ENCODE assay signal across 1 cellular context in genomic region chr20:13422637-13423036, GRCh38.
A peak's percentile ranks its signal among the peaks of the same experiment; 100 is the strongest.
TF ChIP-seq lines count a peak whose summit lies in the region.

No MANE protein-coding gene starts in this region.

TF ChIP-seq in HepG2, 621 proteins besides CTCF, POLR2A, EP300 and RAD21 (continued from another document and continues in another):
- TF ChIP-seq CREBL2 (CRISPR knock-in tag; IDR thresholded peaks at IDR 0.05; ENCODE audit: borderline replicate concordance) (no peak), NR2F2 (IDR thresholded peaks at IDR 0.05; ENCODE audit: borderline replicate concordance, low read depth) (no peak), ZC3H4 (CRISPR knock-in tag; IDR thresholded peaks at IDR 0.05; ENCODE audit: borderline replicate concordance) (no peak), MEIS2 (CRISPR knock-in tag; IDR thresholded peaks at IDR 0.05) (no peak), ZNF724P (CRISPR knock-in tag; IDR thresholded peaks at IDR 0.05; ENCODE audit: borderline replicate concordance) (no peak), DPF2 (CRISPR knock-in tag; IDR thresholded peaks at IDR 0.05; ENCODE audit: borderline replicate concordance, low read depth) (no peak), ZNF639 (CRISPR knock-in tag; conservative IDR thresholded peaks at IDR 0.05) (no peak), SALL1 (CRISPR knock-in tag; IDR thresholded peaks at IDR 0.05) (no peak; the same call in 1 of the 2 replicates), CHCHD3 (CRISPR knock-in tag; IDR thresholded peaks at IDR 0.05) (no peak), TEAD3 (CRISPR knock-in tag; optimal IDR thresholded peaks at IDR 0.05; ENCODE audit: borderline replicate concordance) (peak; percentile 79), HOMEZ (CRISPR knock-in tag; IDR thresholded peaks at IDR 0.05; ENCODE audit: low read depth) (peak; percentile 45; the same call in 1 of the 2 replicates), MED1 (CRISPR knock-in tag; IDR thresholded peaks at IDR 0.05) (peak; percentile 62; the same call in 1 of the 2 replicates), ZBTB33 (CRISPR knock-in tag; IDR thresholded peaks at IDR 0.05) (no peak), RBM39 (IDR thresholded peaks at IDR 0.05; ENCODE audit: low read depth, low read length, poor library complexity, severe bottlenecking) (no peak), ARNT2 (CRISPR knock-in tag; IDR thresholded peaks at IDR 0.05; ENCODE audit: low read depth) (no peak), FOXA1 (IDR thresholded peaks at IDR 0.05) (no peak), FOXA1 (CRISPR knock-in tag; IDR thresholded peaks at IDR 0.05) (peak; percentile 67), KDM1A (CRISPR knock-in tag; IDR thresholded peaks at IDR 0.05) (no peak), ZBTB21 (CRISPR knock-in tag; IDR thresholded peaks at IDR 0.05) (no peak), HMGA1 (CRISPR knock-in tag; conservative IDR thresholded peaks at IDR 0.05) (no peak), HNRNPL (IDR thresholded peaks at IDR 0.05; ENCODE audit: low read depth, low read length) (no peak), ZNF552 (CRISPR knock-in tag; IDR thresholded peaks at IDR 0.05; ENCODE audit: borderline replicate concordance) (no peak), SOX13 (IDR thresholded peaks at IDR 0.05) (no peak), SOX13 (CRISPR knock-in tag; conservative IDR thresholded peaks at IDR 0.05 in 1 of 2, IDR thresholded peaks at IDR 0.05 in 1 of 2) (peak in 1 of 2 experiments; percentile 36; a peak in 1 of 4 replicates), ZNF431 (CRISPR knock-in tag; IDR thresholded peaks at IDR 0.05; ENCODE audit: borderline replicate concordance, low read depth) (no peak), NFATC3 (CRISPR knock-in tag; IDR thresholded peaks at IDR 0.05) (no peak), ZNF709 (CRISPR knock-in tag; IDR thresholded peaks at IDR 0.05) (no peak), ZFP82 (CRISPR knock-in tag; IDR thresholded peaks at IDR 0.05; ENCODE audit: borderline replicate concordance) (no peak), PRMT3 (CRISPR knock-in tag; IDR thresholded peaks at IDR 0.05; ENCODE audit: borderline replicate concordance, low read depth) (no peak), ZNF3 (CRISPR knock-in tag; IDR thresholded peaks at IDR 0.05) (peak; percentile 86; the same call in 1 of the 2 replicates), ATF4 (CRISPR knock-in tag; IDR thresholded peaks at IDR 0.05) (peak in 1 of 2 experiments; percentile 73; a peak in 2 of 4 replicates), NFIB (CRISPR knock-in tag; IDR thresholded peaks at IDR 0.05; ENCODE audit: borderline replicate concordance) (no peak), PBX2 (CRISPR knock-in tag; IDR thresholded peaks at IDR 0.05) (no peak)
- TF ChIP-seq, protein P1, sequence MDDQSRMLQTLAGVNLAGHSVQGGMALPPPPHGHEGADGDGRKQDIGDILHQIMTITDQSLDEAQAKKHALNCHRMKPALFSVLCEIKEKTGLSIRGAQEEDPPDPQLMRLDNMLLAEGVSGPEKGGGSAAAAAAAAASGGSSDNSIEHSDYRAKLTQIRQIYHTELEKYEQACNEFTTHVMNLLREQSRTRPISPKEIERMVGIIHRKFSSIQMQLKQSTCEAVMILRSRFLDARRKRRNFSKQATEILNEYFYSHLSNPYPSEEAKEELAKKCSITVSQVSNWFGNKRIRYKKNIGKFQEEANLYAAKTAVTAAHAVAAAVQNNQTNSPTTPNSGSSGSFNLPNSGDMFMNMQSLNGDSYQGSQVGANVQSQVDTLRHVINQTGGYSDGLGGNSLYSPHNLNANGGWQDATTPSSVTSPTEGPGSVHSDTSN (CRISPR knock-in tag; IDR thresholded peaks at IDR 0.05; ENCODE audit: borderline replicate concordance), result no peak
- TF ChIP-seq, protein P2, sequence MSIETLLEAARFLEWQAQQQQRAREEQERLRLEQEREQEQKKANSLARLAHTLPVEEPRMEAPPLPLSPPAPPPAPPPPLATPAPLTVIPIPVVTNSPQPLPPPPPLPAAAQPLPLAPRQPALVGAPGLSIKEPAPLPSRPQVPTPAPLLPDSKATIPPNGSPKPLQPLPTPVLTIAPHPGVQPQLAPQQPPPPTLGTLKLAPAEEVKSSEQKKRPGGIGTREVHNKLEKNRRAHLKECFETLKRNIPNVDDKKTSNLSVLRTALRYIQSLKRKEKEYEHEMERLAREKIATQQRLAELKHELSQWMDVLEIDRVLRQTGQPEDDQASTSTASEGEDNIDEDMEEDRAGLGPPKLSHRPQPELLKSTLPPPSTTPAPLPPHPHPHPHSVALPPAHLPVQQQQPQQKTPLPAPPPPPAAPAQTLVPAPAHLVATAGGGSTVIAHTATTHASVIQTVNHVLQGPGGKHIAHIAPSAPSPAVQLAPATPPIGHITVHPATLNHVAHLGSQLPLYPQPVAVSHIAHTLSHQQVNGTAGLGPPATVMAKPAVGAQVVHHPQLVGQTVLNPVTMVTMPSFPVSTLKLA (IDR thresholded peaks at IDR 0.05), result no peak; the same call in 1 of the 2 replicates
- TF ChIP-seq, protein P3, sequence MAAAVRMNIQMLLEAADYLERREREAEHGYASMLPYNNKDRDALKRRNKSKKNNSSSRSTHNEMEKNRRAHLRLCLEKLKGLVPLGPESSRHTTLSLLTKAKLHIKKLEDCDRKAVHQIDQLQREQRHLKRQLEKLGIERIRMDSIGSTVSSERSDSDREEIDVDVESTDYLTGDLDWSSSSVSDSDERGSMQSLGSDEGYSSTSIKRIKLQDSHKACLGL (CRISPR knock-in tag; IDR thresholded peaks at IDR 0.05), result no peak
- TF ChIP-seq, protein P4, sequence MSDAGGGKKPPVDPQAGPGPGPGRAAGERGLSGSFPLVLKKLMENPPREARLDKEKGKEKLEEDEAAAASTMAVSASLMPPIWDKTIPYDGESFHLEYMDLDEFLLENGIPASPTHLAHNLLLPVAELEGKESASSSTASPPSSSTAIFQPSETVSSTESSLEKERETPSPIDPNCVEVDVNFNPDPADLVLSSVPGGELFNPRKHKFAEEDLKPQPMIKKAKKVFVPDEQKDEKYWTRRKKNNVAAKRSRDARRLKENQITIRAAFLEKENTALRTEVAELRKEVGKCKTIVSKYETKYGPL (CRISPR knock-in tag; IDR thresholded peaks at IDR 0.05), result no peak
- TF ChIP-seq, protein P5, sequence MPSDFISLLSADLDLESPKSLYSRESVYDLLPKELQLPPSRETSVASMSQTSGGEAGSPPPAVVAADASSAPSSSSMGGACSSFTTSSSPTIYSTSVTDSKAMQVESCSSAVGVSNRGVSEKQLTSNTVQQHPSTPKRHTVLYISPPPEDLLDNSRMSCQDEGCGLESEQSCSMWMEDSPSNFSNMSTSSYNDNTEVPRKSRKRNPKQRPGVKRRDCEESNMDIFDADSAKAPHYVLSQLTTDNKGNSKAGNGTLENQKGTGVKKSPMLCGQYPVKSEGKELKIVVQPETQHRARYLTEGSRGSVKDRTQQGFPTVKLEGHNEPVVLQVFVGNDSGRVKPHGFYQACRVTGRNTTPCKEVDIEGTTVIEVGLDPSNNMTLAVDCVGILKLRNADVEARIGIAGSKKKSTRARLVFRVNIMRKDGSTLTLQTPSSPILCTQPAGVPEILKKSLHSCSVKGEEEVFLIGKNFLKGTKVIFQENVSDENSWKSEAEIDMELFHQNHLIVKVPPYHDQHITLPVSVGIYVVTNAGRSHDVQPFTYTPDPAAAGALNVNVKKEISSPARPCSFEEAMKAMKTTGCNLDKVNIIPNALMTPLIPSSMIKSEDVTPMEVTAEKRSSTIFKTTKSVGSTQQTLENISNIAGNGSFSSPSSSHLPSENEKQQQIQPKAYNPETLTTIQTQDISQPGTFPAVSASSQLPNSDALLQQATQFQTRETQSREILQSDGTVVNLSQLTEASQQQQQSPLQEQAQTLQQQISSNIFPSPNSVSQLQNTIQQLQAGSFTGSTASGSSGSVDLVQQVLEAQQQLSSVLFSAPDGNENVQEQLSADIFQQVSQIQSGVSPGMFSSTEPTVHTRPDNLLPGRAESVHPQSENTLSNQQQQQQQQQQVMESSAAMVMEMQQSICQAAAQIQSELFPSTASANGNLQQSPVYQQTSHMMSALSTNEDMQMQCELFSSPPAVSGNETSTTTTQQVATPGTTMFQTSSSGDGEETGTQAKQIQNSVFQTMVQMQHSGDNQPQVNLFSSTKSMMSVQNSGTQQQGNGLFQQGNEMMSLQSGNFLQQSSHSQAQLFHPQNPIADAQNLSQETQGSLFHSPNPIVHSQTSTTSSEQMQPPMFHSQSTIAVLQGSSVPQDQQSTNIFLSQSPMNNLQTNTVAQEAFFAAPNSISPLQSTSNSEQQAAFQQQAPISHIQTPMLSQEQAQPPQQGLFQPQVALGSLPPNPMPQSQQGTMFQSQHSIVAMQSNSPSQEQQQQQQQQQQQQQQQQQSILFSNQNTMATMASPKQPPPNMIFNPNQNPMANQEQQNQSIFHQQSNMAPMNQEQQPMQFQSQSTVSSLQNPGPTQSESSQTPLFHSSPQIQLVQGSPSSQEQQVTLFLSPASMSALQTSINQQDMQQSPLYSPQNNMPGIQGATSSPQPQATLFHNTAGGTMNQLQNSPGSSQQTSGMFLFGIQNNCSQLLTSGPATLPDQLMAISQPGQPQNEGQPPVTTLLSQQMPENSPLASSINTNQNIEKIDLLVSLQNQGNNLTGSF (CRISPR knock-in tag; IDR thresholded peaks at IDR 0.05), result no peak
- TF ChIP-seq, protein P6, sequence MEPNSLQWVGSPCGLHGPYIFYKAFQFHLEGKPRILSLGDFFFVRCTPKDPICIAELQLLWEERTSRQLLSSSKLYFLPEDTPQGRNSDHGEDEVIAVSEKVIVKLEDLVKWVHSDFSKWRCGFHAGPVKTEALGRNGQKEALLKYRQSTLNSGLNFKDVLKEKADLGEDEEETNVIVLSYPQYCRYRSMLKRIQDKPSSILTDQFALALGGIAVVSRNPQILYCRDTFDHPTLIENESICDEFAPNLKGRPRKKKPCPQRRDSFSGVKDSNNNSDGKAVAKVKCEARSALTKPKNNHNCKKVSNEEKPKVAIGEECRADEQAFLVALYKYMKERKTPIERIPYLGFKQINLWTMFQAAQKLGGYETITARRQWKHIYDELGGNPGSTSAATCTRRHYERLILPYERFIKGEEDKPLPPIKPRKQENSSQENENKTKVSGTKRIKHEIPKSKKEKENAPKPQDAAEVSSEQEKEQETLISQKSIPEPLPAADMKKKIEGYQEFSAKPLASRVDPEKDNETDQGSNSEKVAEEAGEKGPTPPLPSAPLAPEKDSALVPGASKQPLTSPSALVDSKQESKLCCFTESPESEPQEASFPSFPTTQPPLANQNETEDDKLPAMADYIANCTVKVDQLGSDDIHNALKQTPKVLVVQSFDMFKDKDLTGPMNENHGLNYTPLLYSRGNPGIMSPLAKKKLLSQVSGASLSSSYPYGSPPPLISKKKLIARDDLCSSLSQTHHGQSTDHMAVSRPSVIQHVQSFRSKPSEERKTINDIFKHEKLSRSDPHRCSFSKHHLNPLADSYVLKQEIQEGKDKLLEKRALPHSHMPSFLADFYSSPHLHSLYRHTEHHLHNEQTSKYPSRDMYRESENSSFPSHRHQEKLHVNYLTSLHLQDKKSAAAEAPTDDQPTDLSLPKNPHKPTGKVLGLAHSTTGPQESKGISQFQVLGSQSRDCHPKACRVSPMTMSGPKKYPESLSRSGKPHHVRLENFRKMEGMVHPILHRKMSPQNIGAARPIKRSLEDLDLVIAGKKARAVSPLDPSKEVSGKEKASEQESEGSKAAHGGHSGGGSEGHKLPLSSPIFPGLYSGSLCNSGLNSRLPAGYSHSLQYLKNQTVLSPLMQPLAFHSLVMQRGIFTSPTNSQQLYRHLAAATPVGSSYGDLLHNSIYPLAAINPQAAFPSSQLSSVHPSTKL (CRISPR knock-in tag; IDR thresholded peaks at IDR 0.05), result peak; percentile 84
